In the genomic region with DNA sequence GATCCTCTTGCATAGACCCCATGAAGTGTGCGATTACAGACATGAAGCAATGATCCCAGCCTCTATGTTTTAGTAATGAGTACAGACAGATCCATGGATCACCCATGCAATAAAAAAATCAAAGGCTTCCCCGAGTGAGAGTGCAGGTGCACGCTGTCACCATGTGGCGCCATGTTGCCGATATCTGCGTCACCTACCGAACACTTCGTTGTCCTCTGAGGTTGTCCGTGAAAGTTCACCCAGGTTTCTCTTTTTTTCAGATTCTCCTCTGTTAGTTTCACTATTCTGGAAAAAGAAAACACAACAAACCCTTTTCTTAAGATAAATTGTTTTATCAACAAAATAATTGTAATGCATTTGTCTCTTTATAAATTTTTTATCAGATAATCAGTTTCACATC, we compare ENCODE assay signal across 10 cellular contexts.
DNase-seq lines count a peak whose midpoint lies in the region; ATAC-seq and TF ChIP-seq lines count a peak whose summit lies in the region.
"Had no signal": no experiment of that assay in that cellular context is flagged by ENCODE, and none has a peak within 500 bp of the region (broad histone marks: within the 10 kb centered on the region; RNA-seq: fewer than 3 reads in every experiment).

No MANE protein-coding gene starts in this region.

- H3K9me3 ChIP-seq in SU-DHL-6 (ENCODE audit: insufficient read depth, low read length) (no peaks in the 10 kb centered on the region), fibroblast of lung (ENCODE audit: control insufficient read depth, insufficient read depth, low read depth, low read length) (no peaks in the 10 kb centered on the region), subcutaneous abdominal adipose tissue (ENCODE audit: control insufficient read depth in 5 of 5, low read length in 5 of 5) (no peaks in the 10 kb centered on the region)
- H3K9me3 ChIP-seq: thyroid gland had no signal

- H3K4me2 ChIP-seq in SU-DHL-6 (ENCODE audit: low read depth, low read length, poor library complexity, severe bottlenecking) (peak overlapping the region; percentile 31), fibroblast of lung (ENCODE audit: extremely low read depth, insufficient read depth, low read length) (no peak overlapping the region)

- H3K4me1 Mint-ChIP-seq in activated CD4-positive, alpha-beta T cell treated with anti-CD3 and anti-CD28 coated beads, Interleukin-2, amount 10 ng/mL, durations not matched to agents 7 days and 5 days, result peaks cover 100% of the 10 kb centered on the region

- TF ChIP-seq CTCF in SU-DHL-6 (IDR thresholded peaks at IDR 0.05; ENCODE audit: insufficient read depth, low read length, poor library complexity, severe bottlenecking) (no peak), fibroblast of lung (conservative IDR thresholded peaks at IDR 0.05 in 1 of 2, IDR thresholded peaks at IDR 0.05 in 1 of 2; ENCODE audit: low read depth in 1 of 2, low read length in 2 of 2) (no peak)

- no peaks in the 10 kb centered on the region for H3K9me3 Mint-ChIP-seq in activated CD4-positive, alpha-beta T cell treated with anti-CD3 and anti-CD28 coated beads, Interleukin-2, amount 10 ng/mL, durations not matched to agents 7 days and 5 days

- H3K9me2 ChIP-seq in SU-DHL-6 (replicated peaks; ENCODE audit: insufficient read depth, low read length), result no peaks in the 10 kb centered on the region

- H3K27me3 Mint-ChIP-seq in activated CD4-positive, alpha-beta T cell treated with anti-CD3 and anti-CD28 coated beads, Interleukin-2, amount 10 ng/mL, durations not matched to agents 7 days and 5 days, result no peaks in the 10 kb centered on the region

- H4K20me1 ChIP-seq in SU-DHL-6 (ENCODE audit: low read depth, low read length) (no peaks in the 10 kb centered on the region), fibroblast of lung (ENCODE audit: control insufficient read depth, extremely low read depth, insufficient read depth, low read length) (no peaks in the 10 kb centered on the region)

- peaks cover 94% of the 10 kb centered on the region for H3K36me3 Mint-ChIP-seq in activated CD4-positive, alpha-beta T cell treated with anti-CD3 and anti-CD28 coated beads, Interleukin-2, amount 10 ng/mL, durations not matched to agents 7 days and 5 days (ENCODE audit: low read depth)

- peaks cover 29% of the 10 kb centered on the region for H3K4me1 ChIP-seq in fibroblast of lung (ENCODE audit: control insufficient read depth, extremely low read depth, insufficient read depth, low read length)
- peaks cover 8 to 73% (median 37%) of the 10 kb centered on the region in 5 donors for H3K4me1 ChIP-seq in subcutaneous abdominal adipose tissue (ENCODE audit: control insufficient read depth in 5 of 5, insufficient read depth in 5 of 5, low read length in 5 of 5)

- POLR2A ChIA-PET in activated CD4-positive, alpha-beta T cell treated with anti-CD3 and anti-CD28 coated beads, Interleukin-2, amount 10 ng/mL, durations not matched to agents 7 days and 5 days (lab: Charles Lee), result interaction anchor here (1.3 to 1.4 kb wide), 2 partner anchors 12 to 56 kb away, joined by 3 read pairs; no protein-coding TSS in a partner anchor

- CTCF ChIA-PET in activated CD4-positive, alpha-beta T cell treated with anti-CD3 and anti-CD28 coated beads, Interleukin-2, amount 10 ng/mL, durations not matched to agents 7 days and 5 days (lab: Charles Lee), result interaction anchor here (1.3 to 1.8 kb wide), 7 partner anchors 10 to 80 kb away, joined by 3 to 7 read pairs (median 3); no protein-coding TSS in a partner anchor

- H3F3A ChIP-seq in SU-DHL-6 (ENCODE audit: insufficient read depth), result peaks cover 61% of the 10 kb centered on the region

- H3K36me3 ChIP-seq in SU-DHL-6 (ENCODE audit: low read length) (peaks cover 6% of the 10 kb centered on the region; the same call in 1 of the 2 replicates), fibroblast of lung (ENCODE audit: control insufficient read depth, insufficient read depth, low read length) (no peaks in the 10 kb centered on the region), subcutaneous abdominal adipose tissue (ENCODE audit: control insufficient read depth in 5 of 5, insufficient read depth in 5 of 5, low read length in 5 of 5) (peaks cover 0 to 8% (median 4%) of the 10 kb centered on the region in 5 donors)
- H3K36me3 ChIP-seq: thyroid gland had no signal

- H3K27ac ChIP-seq in SU-DHL-6 (ENCODE audit: low read depth, low read length), result peak overlapping the region; percentile 97
- H3K27ac ChIP-seq in fibroblast of lung (ENCODE audit: insufficient read depth, low read length), result peak overlapping the region; percentile 77
- peak overlapping the region; percentile 56 for H3K27ac ChIP-seq in subcutaneous abdominal adipose tissue (ENCODE audit: low read depth, low read length)

- peaks cover 40% of the 10 kb centered on the region for H3K79me2 ChIP-seq in SU-DHL-6 (ENCODE audit: insufficient read depth, low read length)
- no peaks in the 10 kb centered on the region for H3K79me2 ChIP-seq in fibroblast of lung (ENCODE audit: control insufficient read depth, insufficient read depth, low read length)

- H3K27me3 ChIP-seq in SU-DHL-6 (ENCODE audit: low read length) (no peaks in the 10 kb centered on the region), fibroblast of lung (ENCODE audit: control insufficient read depth, insufficient read depth, low read length) (no peaks in the 10 kb centered on the region), subcutaneous abdominal adipose tissue (ENCODE audit: control insufficient read depth in 5 of 5, insufficient read depth in 4 of 5, low read length in 5 of 5) (peaks cover 0 to 4% (median 0%) of the 10 kb centered on the region in 5 donors)
- H3K27me3 ChIP-seq: thyroid gland had no signal

- H3K4me3 Mint-ChIP-seq in activated CD4-positive, alpha-beta T cell treated with anti-CD3 and anti-CD28 coated beads, Interleukin-2, amount 10 ng/mL, durations not matched to agents 7 days and 5 days, result no peak overlapping the region

- ATAC-seq in GM19035 (IDR thresholded peaks at IDR 0.05; ENCODE audit: unreplicated experiment), result no peak

- H2AFZ ChIP-seq in SU-DHL-6 (ENCODE audit: low read depth, low read length, severe bottlenecking), result no peak overlapping the region
- no peak overlapping the region for H2AFZ ChIP-seq in fibroblast of lung (ENCODE audit: low read length)

- H3K4me3 ChIP-seq in SU-DHL-6 (ENCODE audit: insufficient read depth, low read length, poor library complexity, severe bottlenecking), result no peak overlapping the region
- no peak overlapping the region for H3K4me3 ChIP-seq in fibroblast of lung (replicated peaks in 1 of 4; ENCODE audit: control extremely low read depth in 1 of 4, insufficient read depth in 1 of 4, low read depth in 3 of 4, low read length in 4 of 4)
- no peak overlapping the region for H3K4me3 ChIP-seq in subcutaneous abdominal adipose tissue (ENCODE audit: low read depth in 1 of 5, low read length in 5 of 5)
- H3K4me3 ChIP-seq: thyroid gland had no signal

- DNase-seq in activated CD4-positive, alpha-beta T cell treated with anti-CD3 and anti-CD28 coated beads, Interleukin-2, amount 10 ng/mL, durations not matched to agents 7 days and 5 days, result no peak
- DNase-seq in activated CD4-positive, alpha-beta T cell treated with anti-CD3 and anti-CD28 coated beads, Interleukin-2, amount 50 U/mL, for 1 hour, result no peak
- DNase-seq in fibroblast of lung (ENCODE audit: low read depth in 2 of 2), result no peak
- DNase-seq in mucosa of gallbladder (ENCODE audit: low spot score), result no peak
- DNase-seq in medulla oblongata (ENCODE audit: extremely low spot score), result no peak
- DNase-seq: NCI-H774, thyroid gland had no signal

- no peak overlapping the region for H3K9ac ChIP-seq in SU-DHL-6 (ENCODE audit: low read length)
- H3K9ac ChIP-seq in fibroblast of lung (ENCODE audit: insufficient read depth, low read length), result no peak overlapping the region
- no peak overlapping the region for H3K9ac ChIP-seq in subcutaneous abdominal adipose tissue (ENCODE audit: low read length in 5 of 5)

- H3K27ac Mint-ChIP-seq in activated CD4-positive, alpha-beta T cell treated with anti-CD3 and anti-CD28 coated beads, Interleukin-2, amount 10 ng/mL, durations not matched to agents 7 days and 5 days, result peak overlapping the region; percentile 99
